Comparison of ENCODE assay signal across 1 cellular context in genomic region chr1:37474697-37475379, GRCh38.
TF ChIP-seq lines count a peak whose summit lies in the region.

No MANE protein-coding gene starts in this region.

TF ChIP-seq in GM23338, 12 proteins besides CTCF, POLR2A, EP300 and RAD21 (continued from another document):
- no peak for TF ChIP-seq STAT1 (IDR thresholded peaks at IDR 0.05; ENCODE audit: unreplicated experiment)
- TF ChIP-seq ZNF114 (CRISPR knock-in tag; IDR thresholded peaks at IDR 0.05): no peak
- no peak for TF ChIP-seq ZNF331 (CRISPR knock-in tag; IDR thresholded peaks at IDR 0.05; ENCODE audit: low read depth)
- no peak for TF ChIP-seq JUNB (IDR thresholded peaks at IDR 0.05; ENCODE audit: unreplicated experiment)
- TF ChIP-seq NANOG (IDR thresholded peaks at IDR 0.05; ENCODE audit: borderline replicate concordance): no peak
- TF ChIP-seq ZNF462 (CRISPR knock-in tag; IDR thresholded peaks at IDR 0.05): no peak
